ENCODE assay signal across 10 cellular contexts in the genomic region with DNA sequence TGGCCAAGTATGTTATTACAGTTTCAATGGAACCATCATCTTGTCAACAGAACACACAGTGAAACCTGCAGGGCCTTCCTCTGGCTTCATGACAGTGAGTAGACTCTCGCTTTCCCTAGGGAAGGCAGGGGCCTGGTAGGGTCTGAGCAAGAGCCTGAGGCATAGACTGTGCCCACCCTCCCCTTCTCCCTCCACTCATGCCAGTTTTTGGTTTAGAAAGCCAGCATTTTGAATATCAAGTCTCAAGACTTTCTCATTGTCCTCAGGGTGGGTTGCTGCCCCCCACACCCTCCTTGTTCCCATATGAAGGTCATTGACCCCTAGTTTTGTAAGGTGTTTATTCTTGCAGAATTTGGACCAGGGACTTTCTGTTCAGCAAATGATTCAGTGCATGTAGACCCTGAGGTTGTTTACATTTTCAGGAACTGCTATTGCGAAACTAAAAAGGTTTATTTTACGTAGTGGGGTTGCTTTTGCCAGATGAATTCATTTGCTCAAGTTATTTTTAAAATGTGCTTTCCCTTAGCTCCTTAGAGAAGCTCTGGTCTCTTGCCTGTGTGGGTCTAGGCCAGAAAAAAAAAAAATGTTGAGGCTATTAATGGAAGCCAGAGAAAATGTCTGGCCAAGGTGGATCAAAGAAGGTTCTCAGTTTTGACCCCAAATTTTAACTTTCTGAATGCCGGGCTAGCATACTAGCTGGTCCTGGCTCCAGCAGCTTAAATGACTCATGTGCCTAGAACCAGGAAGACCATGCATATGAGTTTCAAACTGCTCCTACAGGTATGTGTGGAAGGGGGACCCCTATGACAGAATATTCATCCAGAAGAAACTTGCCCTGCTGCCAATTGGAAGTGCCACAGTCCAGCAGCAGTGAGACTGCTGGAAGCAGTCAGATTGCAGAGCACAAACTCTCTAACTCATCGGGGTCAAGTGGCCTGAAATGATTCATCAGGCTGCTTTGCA. TPM values are rescaled to one million over a fixed set of nuclear protein-coding genes. Genes with fewer than 3 reads are reported as not detected.
DNase-seq lines count a peak whose midpoint lies in the region; ATAC-seq, FAIRE-seq and TF ChIP-seq lines count a peak whose summit lies in the region.
"Had no signal": no experiment of that assay in that cellular context is flagged by ENCODE, and none has a peak within 500 bp of the region (broad histone marks: within the 10 kb centered on the region; RNA-seq: fewer than 3 reads in every experiment).

No MANE protein-coding gene starts in this region.

- no peaks in the 10 kb centered on the region for H3K79me2 ChIP-seq in K562 (ENCODE audit: control insufficient read depth, insufficient read depth, low read length)

- H3K9me3 ChIP-seq in K562 (replicated peaks; ENCODE audit: control insufficient read depth, insufficient read depth, low read depth, low read length) = no peaks in the 10 kb centered on the region
- H3K9me3 ChIP-seq in lung (ENCODE audit: control insufficient read depth in 2 of 2, insufficient read depth in 1 of 2, low read length in 1 of 2) = no peaks in the 10 kb centered on the region
- H3K9me3 ChIP-seq in naive thymus-derived CD4-positive, alpha-beta T cell (ENCODE audit: control insufficient read depth in 2 of 3, low read length in 3 of 3) = no peaks in the 10 kb centered on the region

- H3K4me1 Mint-ChIP-seq in naive thymus-derived CD4-positive, alpha-beta T cell = peaks cover 0 to 2% (median 0%) of the 10 kb centered on the region in 7 donors

- no peaks in the 10 kb centered on the region for H3K9me3 Mint-ChIP-seq in naive thymus-derived CD4-positive, alpha-beta T cell

- no peak for TF ChIP-seq POLR2A in K562 (conservative IDR thresholded peaks at IDR 0.05)

- ATAC-seq in HG02642 (IDR thresholded peaks at IDR 0.05; ENCODE audit: poor library complexity, unreplicated experiment) (peak; percentile 61), K562 (no peak), lung (ENCODE audit: insufficient read depth, low FRiP score) (peak; percentile 40)
- no peak for ATAC-seq in naive thymus-derived CD4-positive, alpha-beta T cell

- intact Hi-C loops in K562 (cut with micrococcal nuclease) = loop anchor here (10.0 kb wide), 1 partner anchor 105 kb away; no protein-coding TSS in a partner anchor
- intact Hi-C loops in naive thymus-derived CD4-positive, alpha-beta T cell (cut with micrococcal nuclease) = no loop called here

- H3K4me3 Mint-ChIP-seq in naive thymus-derived CD4-positive, alpha-beta T cell = no peak overlapping the region

- H3K27ac ChIP-seq in K562 (ENCODE audit: extremely low read depth, low read depth, low read length) (no peak overlapping the region), lung (ENCODE audit: low read depth in 1 of 2, low read length in 1 of 2) (peak overlapping the region; percentile 55 to 57)
- H3K27ac ChIP-seq in naive thymus-derived CD4-positive, alpha-beta T cell (ENCODE audit: low read depth, low read length) = no peak overlapping the region

- H3K27ac Mint-ChIP-seq in naive thymus-derived CD4-positive, alpha-beta T cell = no peak overlapping the region

- CTCF ChIA-PET in K562 (lab: Yijun Ruan, JAX; ENCODE audit: low intra/inter-chr PET ratio) = no interaction called here
- CTCF ChIA-PET in naive thymus-derived CD4-positive, alpha-beta T cell (lab: Charles Lee) = no interaction called here

- no peaks in the 10 kb centered on the region for H4K20me1 ChIP-seq in K562 (replicated peaks; ENCODE audit: control insufficient read depth, insufficient read depth, low read length)

- H3K9ac ChIP-seq in K562 (ENCODE audit: insufficient read depth in 1 of 2, low read depth in 2 of 2, low read length in 2 of 2) = no peak overlapping the region

- no TSS peak for BruUV-seq in K562 (replicated peaks; lab: Mats Ljungman, UMichigan)

- POLR2A ChIA-PET in K562 (lab: Yijun Ruan, JAX) = interaction anchor here (0.7 kb wide), 1 partner anchor 116 kb away, joined by 3 read pairs; no protein-coding TSS in a partner anchor
- POLR2A ChIA-PET in naive thymus-derived CD4-positive, alpha-beta T cell (lab: Charles Lee) = interaction anchor here (0.8 kb wide), 1 partner anchor 27 kb away, joined by 7 read pairs; no protein-coding TSS in a partner anchor

- H3K4me1 ChIP-seq in K562 (replicated peaks in 1 of 2; ENCODE audit: control insufficient read depth in 2 of 2, insufficient read depth in 2 of 2, low read length in 2 of 2) (peaks cover 0 to 2% of the 10 kb centered on the region in 2 experiments; a peak in 3 of 5 replicates), lung (ENCODE audit: control insufficient read depth in 2 of 2, insufficient read depth in 2 of 2, low read length in 2 of 2) (peaks cover 3 to 10% of the 10 kb centered on the region in 2 donors)
- H3K4me1 ChIP-seq in naive thymus-derived CD4-positive, alpha-beta T cell (ENCODE audit: control insufficient read depth in 2 of 2, insufficient read depth in 2 of 2, low read length in 2 of 2) = no peaks in the 10 kb centered on the region

- DNase-seq in AG09319 (ENCODE audit: extremely low read depth, low read depth) = peak; percentile 68
- no peak for DNase-seq in K562 (ENCODE audit: extremely low read depth in 1 of 4, low spot score in 3 of 4)
- no peak for DNase-seq in lung (ENCODE audit: low spot score)
- no peak for DNase-seq in SHP77 treated with DMSO at 0.1 percent for 48 hours (lab: John Stamatoyannopoulos, UW)
- DNase-seq in naive thymus-derived CD4-positive, alpha-beta T cell = no peak
- DNase-seq in dedifferentiated amniotic fluid mesenchymal stem cell (ENCODE audit: extremely low spot score) = no peak
- no peak for DNase-seq in NCI-H524 (lab: John Stamatoyannopoulos, UW)
- DNase-seq: DMS153; stimulated activated CD4-positive, alpha-beta T cell treated with anti-CD3 and anti-CD28 coated beads, Interleukin-4, amount 100 ng/mL, for 24 hours had no signal

- H2AFZ ChIP-seq in K562 (ENCODE audit: low read depth, low read length) = no peak overlapping the region

- no peaks in the 10 kb centered on the region for H3K9me1 ChIP-seq in K562 (ENCODE audit: control insufficient read depth, insufficient read depth, low read length)

- no peaks in the 10 kb centered on the region for H3K27me3 Mint-ChIP-seq in naive thymus-derived CD4-positive, alpha-beta T cell

- TF ChIP-seq CTCF in AG09319 (IDR thresholded peaks at IDR 0.05; ENCODE audit: low read depth, low read length) (no peak), K562 (IDR thresholded peaks at IDR 0.05 in 2 of 3, conservative IDR thresholded peaks at IDR 0.05 in 1 of 3; ENCODE audit: insufficient read depth in 2 of 3, low read depth in 1 of 3, low read length in 3 of 3) (no peak), lung (IDR thresholded peaks at IDR 0.05; ENCODE audit: control extremely low read depth, extremely low read depth) (no peak)

- FAIRE-seq in K562 (lab: Jason Lieb, UNC) = no peak

- TF ChIP-seq RAD21 in K562 (CRISPR knock-in tag; conservative IDR thresholded peaks at IDR 0.05 in 1 of 2, IDR thresholded peaks at IDR 0.05 in 1 of 2) = no peak

- H3K27me3 ChIP-seq in K562 (ENCODE audit: control insufficient read depth in 2 of 2, insufficient read depth in 2 of 2, low read length in 2 of 2) = no peaks in the 10 kb centered on the region
- H3K27me3 ChIP-seq in lung (ENCODE audit: control insufficient read depth, insufficient read depth) = no peaks in the 10 kb centered on the region
- H3K27me3 ChIP-seq in naive thymus-derived CD4-positive, alpha-beta T cell (ENCODE audit: control insufficient read depth in 2 of 2, insufficient read depth in 2 of 2, low read length in 2 of 2) = no peaks in the 10 kb centered on the region

- peaks cover 0 to 34% (median 18%) of the 10 kb centered on the region in 5 donors for H3K36me3 Mint-ChIP-seq in naive thymus-derived CD4-positive, alpha-beta T cell

- H3K4me3 ChIP-seq in K562 (no peak overlapping the region), lung (no peak overlapping the region)
- H3K4me3 ChIP-seq in naive thymus-derived CD4-positive, alpha-beta T cell (ENCODE audit: low read length) = no peak overlapping the region

- no peak for TF ChIP-seq EP300 in K562 (IDR thresholded peaks at IDR 0.05; ENCODE audit: low read length)

- no peak overlapping the region for H3K4me2 ChIP-seq in K562 (ENCODE audit: insufficient read depth, low read length)

- in situ Hi-C loops in K562 (cut with MboI) = no loop called here

- H3K36me3 ChIP-seq in K562 (ENCODE audit: control insufficient read depth, insufficient read depth, low read length) (no peaks in the 10 kb centered on the region), lung (ENCODE audit: control insufficient read depth in 2 of 2, insufficient read depth in 2 of 2, low read length in 2 of 2) (no peaks in the 10 kb centered on the region)
- H3K36me3 ChIP-seq in naive thymus-derived CD4-positive, alpha-beta T cell (ENCODE audit: control insufficient read depth in 2 of 3, insufficient read depth in 3 of 3, low read length in 3 of 3) = peaks cover 0 to 20% (median 0%) of the 10 kb centered on the region in 3 experiments

- WGBS in K562 (ENCODE audit: insufficient coverage, low coverage, missing lambda C conversion rate) = 68% methylated on average over 3 of the region's 5 CpGs
- 51 to 56% methylated on average over 5 of the region's 5 CpGs for WGBS in lung, 2 donors

RNA-seq across cellular contexts. Expression of a gene that starts 10.1 kb away (rescaled TPM):
- total RNA-seq in K562 (2011; cell fraction: chromatin; rRNA removed; ENCODE audit: low replicate concordance) = 12.8 and 17.7 TPM in 2 replicates
- 9.3 and 12.6 TPM in 2 replicates for total RNA-seq in K562 (2011; cell fraction: nucleolus; rRNA removed)
- total RNA-seq in K562 (2011; cell fraction: nucleoplasm; rRNA removed) = 17.5 and 29.5 TPM in 2 replicates
- total RNA-seq in K562 (2014; rRNA removed) (3.6 and 5.0 TPM in 2 replicates), K562 (2014; rRNA removed; fragmentation: Illumina TruSeq; extraction: Trizol) (7.4 and 7.8 TPM in 2 replicates), K562 (2015; rRNA removed; fragmentation: Illumina TruSeq; extraction: Trizol) (5.5 TPM in 2 replicates), K562 (2021) (11.7 and 12.8 TPM in 2 replicates), lung (10 to 100 TPM in 1 of 2 donors, 1 to 10 TPM in 1; 8.7 to 12.9 TPM)
- polyA plus RNA-seq in K562 (2011; rRNA removed) (10.1 and 11.1 TPM in 2 replicates), K562 (2014; fragmentation: Illumina TruSeq; extraction: Trizol) (10.6 and 12.5 TPM in 2 replicates), K562 (2014; fragmentation: Nextera tagmentation; extraction: Ambion mirVana) (1 to 10 TPM; 4.6 to 7.2 TPM), K562 (2014; rRNA removed) (5.7 and 6.9 TPM in 2 replicates), lung (1 to 10 TPM; 1.6 to 4.2 TPM)
- 6.0 and 8.7 TPM in 2 replicates for polyA plus RNA-seq in K562 (2011; cell fraction: cytosol; rRNA removed)
- 5.3 and 5.6 TPM in 2 replicates for polyA plus RNA-seq in K562 (2011; cell fraction: nucleus; rRNA removed)
- 4.7 and 6.0 TPM in 2 replicates for polyA plus RNA-seq in K562 (2012)
- polyA minus RNA-seq in K562 (2011; rRNA and poly(A)+ RNA removed) = 20.4 and 22.2 TPM in 2 replicates
- polyA minus RNA-seq in K562 (2011; cell fraction: cytosol; rRNA and poly(A)+ RNA removed) = 7.6 and 10.5 TPM in 2 replicates
- 8.5 and 11.9 TPM in 2 replicates for polyA minus RNA-seq in K562 (2011; cell fraction: nucleus; rRNA and poly(A)+ RNA removed)
- total RNA-seq in naive thymus-derived CD4-positive, alpha-beta T cell = 1 to 10 TPM in 2 of 5 experiments, under 1 TPM in 3; 0.29 to 1.8 (median 0.76) TPM
- under 1 TPM in 1 of 2 donors, not detected in 1; 0.07 TPM for polyA plus RNA-seq in naive thymus-derived CD4-positive, alpha-beta T cell

RNA-seq across cellular contexts. Expression of a gene that starts 15.7 kb away (rescaled TPM):
- not detected in 2 replicates for total RNA-seq in K562 (2011; cell fraction: chromatin; rRNA removed; ENCODE audit: low replicate concordance)
- total RNA-seq in K562 (2011; cell fraction: nucleolus; rRNA removed) = not detected in 2 replicates
- total RNA-seq in K562 (2011; cell fraction: nucleoplasm; rRNA removed) = not detected in 2 replicates
- total RNA-seq in K562 (2014; rRNA removed) (not detected in 2 replicates), K562 (2014; rRNA removed; fragmentation: Illumina TruSeq; extraction: Trizol) (not detected in 2 replicates), K562 (2015; rRNA removed; fragmentation: Illumina TruSeq; extraction: Trizol) (not detected in 2 replicates), K562 (2021) (not detected in 2 replicates), lung (not detected)
- polyA plus RNA-seq in K562 (2011; rRNA removed) (not detected in 2 replicates), K562 (2014; fragmentation: Illumina TruSeq; extraction: Trizol) (not detected in 2 replicates), K562 (2014; fragmentation: Nextera tagmentation; extraction: Ambion mirVana) (under 1 TPM in 1 of 2 experiments, not detected in 1; 0.11 TPM), K562 (2014; rRNA removed) (not detected in 2 replicates), lung (not detected)
- polyA plus RNA-seq in K562 (2011; cell fraction: cytosol; rRNA removed) = not detected in 2 replicates
- not detected in 2 replicates for polyA plus RNA-seq in K562 (2011; cell fraction: nucleus; rRNA removed)
- 0.07 TPM in 1 of 2 replicates, not detected in the other for polyA plus RNA-seq in K562 (2012)
- not detected in 2 replicates for polyA minus RNA-seq in K562 (2011; rRNA and poly(A)+ RNA removed)
- polyA minus RNA-seq in K562 (2011; cell fraction: cytosol; rRNA and poly(A)+ RNA removed) = not detected in 2 replicates
- not detected in 2 replicates for polyA minus RNA-seq in K562 (2011; cell fraction: nucleus; rRNA and poly(A)+ RNA removed)
- total RNA-seq in naive thymus-derived CD4-positive, alpha-beta T cell = not detected
- polyA plus RNA-seq in naive thymus-derived CD4-positive, alpha-beta T cell = not detected

RNA-seq across cellular contexts. Expression of a gene that starts 33.5 kb away (rescaled TPM):
- 4.1 and 19.4 TPM in 2 replicates for total RNA-seq in K562 (2011; cell fraction: chromatin; rRNA removed; ENCODE audit: low replicate concordance)
- 2.7 and 3.7 TPM in 2 replicates for total RNA-seq in K562 (2011; cell fraction: nucleolus; rRNA removed)
- total RNA-seq in K562 (2011; cell fraction: nucleoplasm; rRNA removed) = 7.6 and 11.2 TPM in 2 replicates
- total RNA-seq in K562 (2014; rRNA removed) (2.1 and 2.3 TPM in 2 replicates), K562 (2014; rRNA removed; fragmentation: Illumina TruSeq; extraction: Trizol) (5.1 and 5.7 TPM in 2 replicates), K562 (2015; rRNA removed; fragmentation: Illumina TruSeq; extraction: Trizol) (3.7 and 3.9 TPM in 2 replicates), K562 (2021) (3.4 and 3.8 TPM in 2 replicates), lung (10 to 100 TPM; 23.4 to 59.6 TPM)
- polyA plus RNA-seq in K562 (2011; rRNA removed) (5.5 and 6.7 TPM in 2 replicates), K562 (2014; fragmentation: Illumina TruSeq; extraction: Trizol) (4.1 and 4.3 TPM in 2 replicates), K562 (2014; fragmentation: Nextera tagmentation; extraction: Ambion mirVana) (1 to 10 TPM; 6.3 to 7.3 TPM), K562 (2014; rRNA removed) (3.0 and 3.6 TPM in 2 replicates), lung (10 to 100 TPM; 14.4 to 23.6 TPM)
- polyA plus RNA-seq in K562 (2011; cell fraction: cytosol; rRNA removed) = 0.54 and 1.9 TPM in 2 replicates
- 6.8 and 9.3 TPM in 2 replicates for polyA plus RNA-seq in K562 (2011; cell fraction: nucleus; rRNA removed)
- 2.5 and 3.1 TPM in 2 replicates for polyA plus RNA-seq in K562 (2012)
- 10.3 and 11.9 TPM in 2 replicates for polyA minus RNA-seq in K562 (2011; rRNA and poly(A)+ RNA removed)
- polyA minus RNA-seq in K562 (2011; cell fraction: cytosol; rRNA and poly(A)+ RNA removed) = 1.3 and 2.6 TPM in 2 replicates
- polyA minus RNA-seq in K562 (2011; cell fraction: nucleus; rRNA and poly(A)+ RNA removed) = 7.0 and 15.6 TPM in 2 replicates
- total RNA-seq in naive thymus-derived CD4-positive, alpha-beta T cell = 10 to 100 TPM; 12.2 to 65.8 (median 26.5) TPM
- polyA plus RNA-seq in naive thymus-derived CD4-positive, alpha-beta T cell = 10 to 100 TPM in 1 of 2 donors, 1 to 10 TPM in 1; 9.2 to 11.0 TPM

Comparison
In these comparisons a context has a peak if more than half of its experiments do, and no peak if none do; other contexts are left out.
1. ATAC-seq: peak in HG02642 (single experiment) and lung (single experiment); none in K562 (single experiment) and naive thymus-derived CD4-positive, alpha-beta T cell (single experiment).
2. H3K27ac ChIP-seq: peak in lung (2 of 2); none in K562 (single experiment) and naive thymus-derived CD4-positive, alpha-beta T cell (single experiment).